Comparison of ENCODE assay signal across 25 cellular contexts in the genomic region with DNA sequence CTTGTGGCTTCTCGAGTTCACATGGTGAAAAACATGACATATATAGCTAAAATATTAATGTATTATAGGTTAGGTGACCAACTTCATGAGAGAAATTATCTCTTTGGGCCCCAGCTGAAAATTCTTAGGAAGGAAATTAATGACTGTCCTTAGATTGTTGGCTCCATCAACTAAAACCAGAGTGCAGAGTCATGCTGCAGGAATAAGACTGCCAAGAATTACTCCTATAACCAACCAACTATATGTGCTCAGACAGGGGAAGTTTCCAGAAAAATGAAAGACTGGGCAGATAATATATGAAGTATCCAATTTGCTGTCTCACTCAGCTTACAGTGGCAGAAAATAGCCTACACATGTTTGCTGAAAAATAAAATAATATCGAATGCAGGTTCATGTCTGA.
"Had no signal": no experiment of that assay in that cellular context is flagged by ENCODE, and none has a peak within 500 bp of the region (broad histone marks: within the 10 kb centered on the region; RNA-seq: fewer than 3 reads in every experiment).

No MANE protein-coding gene starts in this region.

- H3K4me1 ChIP-seq: breast epithelium, gastroesophageal sphincter, heart left ventricle, left ventricle myocardium inferior, prostate gland, right atrium auricular region, tibial artery had no signal

- H3K4me3 ChIP-seq: breast epithelium, esophagus muscularis mucosa, gastroesophageal sphincter, heart left ventricle, left ventricle myocardium inferior, mucosa of descending colon, prostate gland, right atrium auricular region, tibial artery had no signal

- H3K27me3 ChIP-seq: breast epithelium, esophagus muscularis mucosa, gastroesophageal sphincter, heart left ventricle, right atrium auricular region, tibial artery had no signal

- H3K4me1 Mint-ChIP-seq: activated CD4-positive, alpha-beta T cell treated with anti-CD3 and anti-CD28 coated beads, Interleukin-2, amount 10 ng/mL, durations not matched to agents 7 days and 5 days; naive B cell; neural crest cell had no signal

- DNase-seq: activated CD4-positive, alpha-beta T cell treated with anti-CD3 and anti-CD28 coated beads, Interleukin-2, amount 10 ng/mL, durations not matched to agents 7 days and 5 days; activated CD4-positive, CD25-positive, alpha-beta regulatory T cell; activated CD8-positive, alpha-beta T cell treated with anti-CD3 and anti-CD28 coated beads, Interleukin-2, amount 10 ng/mL, durations not matched to agents 7 days and 5 days; activated naive CD4-positive, alpha-beta T cell treated with Interleukin-2 at 50 U/mL for 16 hours; activated T-cell treated with anti-CD3 and anti-CD28 coated beads, Interleukin-2, amount 50 U/mL, for 24 hours; anterior cingulate cortex; cerebellar nuclear complex; effector CD8-positive, alpha-beta T cell; heart left ventricle; kidney glomerular epithelial cell; left ventricle myocardium inferior; mucosa of descending colon; naive B cell; stimulated activated naive CD8-positive, alpha-beta T cell treated with anti-CD3 and anti-CD28 coated beads, Interleukin-15, Interleukin-2, amounts not matched to agents 100 U/mL and 50 U/mL, for 24 hours; substantia nigra; SW 1271; tibial artery had no signal

- H3K9me3 ChIP-seq: breast epithelium, esophagus muscularis mucosa, gastroesophageal sphincter, heart left ventricle, left ventricle myocardium inferior, mucosa of descending colon, prostate gland, right atrium auricular region, tibial artery had no signal

- H3K27ac ChIP-seq: breast epithelium, esophagus muscularis mucosa, gastroesophageal sphincter, heart left ventricle, left ventricle myocardium inferior, prostate gland, right atrium auricular region, tibial artery had no signal

- H3K4me3 Mint-ChIP-seq: activated CD4-positive, alpha-beta T cell treated with anti-CD3 and anti-CD28 coated beads, Interleukin-2, amount 10 ng/mL, durations not matched to agents 7 days and 5 days; activated CD8-positive, alpha-beta T cell treated with anti-CD3 and anti-CD28 coated beads, Interleukin-2, amount 10 ng/mL, durations not matched to agents 7 days and 5 days; activated T-cell treated with anti-CD3 and anti-CD28 coated beads, Interleukin-2, amount 50 U/mL, for 24 hours; dendritic cell treated with granulocyte-macrophage colony-stimulating factor and Interleukin-4, amounts not matched to agents 40 ng/mL and 50 ng/mL, for 4 days; naive B cell; neural crest cell had no signal

- H3K27ac Mint-ChIP-seq: activated CD4-positive, alpha-beta T cell treated with anti-CD3 and anti-CD28 coated beads, Interleukin-2, amount 10 ng/mL, durations not matched to agents 7 days and 5 days; activated CD8-positive, alpha-beta T cell treated with anti-CD3 and anti-CD28 coated beads, Interleukin-2, amount 10 ng/mL, durations not matched to agents 7 days and 5 days; activated T-cell treated with anti-CD3 and anti-CD28 coated beads, Interleukin-2, amount 50 U/mL, for 24 hours; activated T-helper 2 cell treated with anti-CD3 and anti-CD28 coated beads, Interferon-gamma antibody, Interleukin-2, Interleukin-4, amounts not matched to agents 10 μg/mL and 5 μg/mL and 100 μg/mL, durations not matched to agents 14 hours and 24 hours and 36 hours; dendritic cell treated with granulocyte-macrophage colony-stimulating factor and Interleukin-4, amounts not matched to agents 40 ng/mL and 50 ng/mL, for 4 days; naive B cell had no signal

- H3K36me3 ChIP-seq: breast epithelium, esophagus muscularis mucosa, gastroesophageal sphincter, heart left ventricle, left ventricle myocardium inferior, prostate gland, right atrium auricular region, tibial artery had no signal

- H3K9me3 Mint-ChIP-seq: activated CD4-positive, alpha-beta T cell treated with anti-CD3 and anti-CD28 coated beads, Interleukin-2, amount 10 ng/mL, durations not matched to agents 7 days and 5 days; activated T-cell treated with anti-CD3 and anti-CD28 coated beads, Interleukin-2, amount 50 U/mL, for 24 hours; activated T-helper 2 cell treated with anti-CD3 and anti-CD28 coated beads, Interferon-gamma antibody, Interleukin-2, Interleukin-4, amounts not matched to agents 10 μg/mL and 5 μg/mL and 100 μg/mL, durations not matched to agents 14 hours and 24 hours and 36 hours; dendritic cell treated with granulocyte-macrophage colony-stimulating factor and Interleukin-4, amounts not matched to agents 40 ng/mL and 50 ng/mL, for 4 days; naive B cell; neural crest cell had no signal

- H3K27me3 Mint-ChIP-seq: activated CD4-positive, alpha-beta T cell treated with anti-CD3 and anti-CD28 coated beads, Interleukin-2, amount 10 ng/mL, durations not matched to agents 7 days and 5 days; activated T-cell treated with anti-CD3 and anti-CD28 coated beads, Interleukin-2, amount 50 U/mL, for 24 hours; dendritic cell treated with granulocyte-macrophage colony-stimulating factor and Interleukin-4, amounts not matched to agents 40 ng/mL and 50 ng/mL, for 4 days; naive B cell had no signal

- H3K36me3 Mint-ChIP-seq: naive B cell had no signal
